Comparison of ENCODE assay signal across 20 cellular contexts in genomic region chr13:98963917-98964316, GRCh38.
"Had no signal": no experiment of that assay in that cellular context is flagged by ENCODE, and none has a peak within 500 bp of the region (broad histone marks: within the 10 kb centered on the region; RNA-seq: fewer than 3 reads in every experiment).

No MANE protein-coding gene starts in this region.

- ATAC-seq: activated T-helper 17 cell treated with anti-CD3 and anti-CD28 coated beads, Interleukin-2, amount 50 U/mL, for 72 hours; esophagus mucosa; foreskin keratinocyte; naive thymus-derived CD4-positive, alpha-beta T cell had no signal

- FAIRE-seq: astrocyte had no signal

- H3K36me3 ChIP-seq: ovary had no signal

- H3K79me2 ChIP-seq: hepatocyte had no signal

- H3K27me3 ChIP-seq: foreskin keratinocyte, hepatocyte, ovary had no signal

- H3K27ac ChIP-seq: foreskin keratinocyte, hepatocyte, ovary had no signal

- DNase-seq: activated CD4-positive, alpha-beta memory T cell treated with anti-CD3 and anti-CD28 coated beads for 36 hours; activated CD4-positive, alpha-beta T cell treated with anti-CD3 and anti-CD28 coated beads for 4 hours; activated CD8-positive, alpha-beta memory T cell treated with anti-CD3 and anti-CD28 coated beads, Interleukin-2, amount 50 U/mL, for 4 hours; activated gamma-delta T cell treated with Interleukin-2 at 50 U/mL for 16 hours; activated naive CD4-positive, alpha-beta T cell treated with anti-CD3 and anti-CD28 coated beads, Interleukin-2, amount 50 U/mL, for 16 hours; activated T-cell treated with anti-CD3 and anti-CD28 coated beads, Interleukin-2, amount 50 U/mL, for 24 hours; amniotic stem cell; central memory CD4-positive, alpha-beta T cell; foreskin keratinocyte; islet precursor cell; midbrain; naive thymus-derived CD4-positive, alpha-beta T cell; ovary; stimulated activated CD4-positive, alpha-beta T cell treated with anti-CD3 and anti-CD28 coated beads, Interleukin-2, amount 100 ng/mL, for 48 hours; stimulated activated naive CD4-positive, alpha-beta T cell treated with Interleukin-2 at 50 U/mL for 16 hours; substantia nigra had no signal

- H3K4me2 ChIP-seq: hepatocyte had no signal

- H2AFZ ChIP-seq: hepatocyte had no signal

- H3K9me3 ChIP-seq: ovary had no signal

- H3K4me3 ChIP-seq: hepatocyte, ovary had no signal
